In genomic region chr13:30081331-30081730, GRCh38 we compare ENCODE assay signal across 9 cellular contexts.
"Had no signal": no experiment of that assay in that cellular context is flagged by ENCODE, and none has a peak within 500 bp of the region (broad histone marks: within the 10 kb centered on the region; RNA-seq: fewer than 3 reads in every experiment).

No MANE protein-coding gene starts in this region.

- H3K27ac Mint-ChIP-seq: GM23338, H9, HFFc6 had no signal

- H3K27ac ChIP-seq: GM23248 had no signal

- H3K36me3 ChIP-seq: HAP-1 had no signal

- ATAC-seq: GM23338, HCT116 had no signal

- DNase-seq: GM23248, GOT3, H7, H9, HCEC 1CT, HFFc6 had no signal

- H3K4me3 Mint-ChIP-seq: GM23338, H9, HFFc6 had no signal

- H3K4me1 ChIP-seq: HAP-1 had no signal

- H3K4me3 ChIP-seq: GM23248, GM23338, HAP-1 had no signal
